In the genomic region with DNA sequence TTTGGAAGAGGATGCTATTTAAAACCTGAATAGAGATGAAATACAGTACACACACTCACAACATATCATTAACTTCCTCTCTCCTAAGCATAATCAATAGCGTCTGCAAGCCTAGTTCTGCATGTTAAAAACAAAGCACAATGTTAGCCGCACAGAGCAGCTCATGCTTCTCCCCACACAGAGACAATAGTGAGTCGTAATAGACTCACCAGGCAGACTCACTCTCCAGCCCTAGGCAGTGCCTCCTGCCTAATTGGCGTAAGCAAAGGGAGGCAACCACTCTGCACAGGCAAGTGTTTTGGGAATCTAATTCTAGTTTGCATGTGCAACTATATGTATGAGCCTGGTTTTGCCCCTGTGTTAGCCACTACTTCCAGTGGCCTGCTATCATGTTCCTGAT, we compare ENCODE assay signal across 2 cellular contexts.
A peak's percentile ranks its signal among the peaks of the same experiment; 100 is the strongest.
TF ChIP-seq lines count a peak whose summit lies in the region.

No MANE protein-coding gene starts in this region.

TF ChIP-seq in A549, 52 proteins besides CTCF, POLR2A, EP300 and RAD21:
- TF ChIP-seq NR3C1 (IDR thresholded peaks at IDR 0.05) = no peak
- no peak for TF ChIP-seq FOSL2 (IDR thresholded peaks at IDR 0.05)
- 0 out of 2 replicates have a peak, but pooled peaks have one; percentile 10 for TF ChIP-seq FOSL2 (CRISPR knock-in tag; IDR thresholded peaks at IDR 0.05)
- no peak for TF ChIP-seq KDM5A (IDR thresholded peaks at IDR 0.05)
- TF ChIP-seq JUN (IDR thresholded peaks at IDR 0.05) = no peak

TF ChIP-seq in H1, 55 proteins besides CTCF, POLR2A, EP300 and RAD21:
- TF ChIP-seq KDM5A (IDR thresholded peaks at IDR 0.05; ENCODE audit: low read length) = no peak
